In the genomic region with DNA sequence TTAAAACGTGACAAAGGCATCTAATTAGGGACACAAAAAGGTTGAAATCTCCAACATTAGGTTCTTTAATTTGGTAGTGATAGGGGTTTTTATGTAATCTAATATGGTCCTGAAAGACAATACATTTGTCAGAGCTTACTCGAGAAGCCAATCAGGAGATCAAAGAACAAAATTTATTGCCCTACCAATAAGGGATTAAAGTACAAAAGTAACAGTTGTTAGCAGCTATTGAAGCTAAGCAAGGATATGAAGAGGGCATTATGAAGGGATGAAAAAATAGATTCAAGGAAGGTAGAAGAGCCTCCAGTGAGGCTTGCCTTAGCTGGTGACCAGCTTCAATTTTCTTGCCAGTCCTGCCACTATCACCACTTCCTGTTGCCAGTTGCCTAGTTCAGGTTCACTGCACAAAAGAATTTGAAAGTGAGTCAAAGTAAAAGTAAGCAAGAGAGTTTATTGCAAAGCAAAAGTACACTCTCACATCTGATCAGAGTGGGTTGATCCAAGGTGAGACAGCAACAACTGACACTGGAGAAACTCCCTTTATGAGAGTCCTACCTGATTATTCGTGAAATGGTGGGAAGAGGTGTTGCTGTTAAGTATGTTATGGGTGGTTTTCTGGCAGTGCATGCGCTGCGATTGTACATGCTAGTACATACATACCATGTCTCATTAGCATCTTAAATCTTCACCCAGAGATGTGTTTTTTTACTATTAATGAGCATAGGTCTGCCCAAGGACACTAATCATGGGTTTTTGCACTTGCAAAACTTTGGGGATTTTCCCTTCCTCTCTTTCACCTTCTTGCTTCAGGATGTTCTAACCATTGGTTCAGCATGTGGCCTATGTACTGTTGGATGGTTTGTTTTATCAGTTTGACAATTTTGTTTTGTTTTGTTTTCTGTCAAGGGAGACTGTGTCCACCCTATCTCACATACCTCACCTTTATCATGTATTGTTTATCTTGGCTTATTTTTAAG, we compare ENCODE assay signal across 14 cellular contexts.
DNase-seq lines count a peak whose midpoint lies in the region; ATAC-seq and FAIRE-seq lines count a peak whose summit lies in the region.
"Had no signal": no experiment of that assay in that cellular context is flagged by ENCODE, and none has a peak within 500 bp of the region (broad histone marks: within the 10 kb centered on the region; RNA-seq: fewer than 3 reads in every experiment).

No MANE protein-coding gene starts in this region.

- H3K27ac ChIP-seq in small intestine (ENCODE audit: low read depth in 1 of 2, low read length in 1 of 2), result no peak overlapping the region
- H3K27ac ChIP-seq: cardiac muscle cell, neutrophil, suprapubic skin had no signal

- DNase-seq in small intestine (peak; percentile 66), AML-193 (lab: John Stamatoyannopoulos, UW) (no peak), hippocampal formation (lab: John Stamatoyannopoulos, UW) (no peak), head of caudate nucleus (no peak)
- DNase-seq: EL; NCI-H774; stimulated activated CD4-positive, alpha-beta T cell treated with anti-CD3 and anti-CD28 coated beads, Interleukin-2, amount 100 ng/mL, for 48 hours had no signal

- WGBS in small intestine, 3 donors, result 34 to 64% (median 51%) methylated on average over 5 of the region's 5 CpGs

- ATAC-seq in GM18907 (IDR thresholded peaks at IDR 0.05; ENCODE audit: unreplicated experiment) (peak; percentile 96), GM21786 (IDR thresholded peaks at IDR 0.05; ENCODE audit: unreplicated experiment) (peak; percentile 90), HG03354 (IDR thresholded peaks at IDR 0.05; ENCODE audit: poor library complexity, severe bottlenecking, unreplicated experiment) (peak; percentile 84)

- H3K27me3 ChIP-seq in small intestine (ENCODE audit: control insufficient read depth in 2 of 2, insufficient read depth in 2 of 2, low read length in 2 of 2), result no peaks in the 10 kb centered on the region
- H3K27me3 ChIP-seq: cardiac muscle cell, neutrophil, suprapubic skin had no signal

- H3K4me3 ChIP-seq in small intestine (ENCODE audit: low read depth in 1 of 2, low read length in 2 of 2), result no peak overlapping the region
- H3K4me3 ChIP-seq: cardiac muscle cell, HAP-1, suprapubic skin had no signal

- no peaks in the 10 kb centered on the region for H3K9me3 ChIP-seq in small intestine (ENCODE audit: control insufficient read depth, low read depth)
- H3K9me3 ChIP-seq: HAP-1, neutrophil, suprapubic skin had no signal

- intact Hi-C loops in head of caudate nucleus (cut with DNase I), result no loop called here

- no peaks in the 10 kb centered on the region for H3K4me1 ChIP-seq in small intestine (ENCODE audit: control insufficient read depth in 2 of 2, insufficient read depth in 1 of 2, low read depth in 1 of 2, low read length in 1 of 2)
- H3K4me1 ChIP-seq: HAP-1, suprapubic skin had no signal

- peak; percentile 51 for FAIRE-seq in small intestine (lab: Jason Lieb, UNC)

- no peaks in the 10 kb centered on the region for H3K36me3 ChIP-seq in small intestine (ENCODE audit: control insufficient read depth in 2 of 2, insufficient read depth in 2 of 2, low read length in 2 of 2)
- H3K36me3 ChIP-seq: cardiac muscle cell, HAP-1, neutrophil, suprapubic skin had no signal
